12 cellular contexts compared by ENCODE assay signal in the genomic region with DNA sequence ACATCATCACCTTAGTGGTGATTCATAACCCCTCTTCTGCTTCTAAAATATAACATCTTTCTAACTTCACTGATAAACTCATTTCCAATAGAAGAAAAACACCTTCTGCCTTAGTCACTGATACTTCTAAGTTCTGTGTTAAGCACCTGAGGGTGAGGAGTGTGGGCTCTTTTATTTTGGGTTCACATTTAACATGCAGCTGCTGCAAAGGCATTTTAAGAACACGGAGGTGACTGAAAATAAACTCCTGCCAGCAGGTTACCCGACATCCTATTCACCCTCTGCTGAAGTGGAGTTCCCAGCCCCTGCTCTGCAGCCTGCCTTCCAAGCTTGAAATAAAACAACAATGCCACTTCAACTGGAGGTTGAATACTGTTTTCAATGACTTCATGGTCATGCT.
"Had no signal": no experiment of that assay in that cellular context is flagged by ENCODE, and none has a peak within 500 bp of the region (broad histone marks: within the 10 kb centered on the region; RNA-seq: fewer than 3 reads in every experiment).

No MANE protein-coding gene starts in this region.

- DNase-seq: activated CD4-positive, alpha-beta T cell treated with anti-CD3 and anti-CD28 coated beads, Interleukin-2, amount 50 U/mL, for 4 hours; activated T-cell treated with anti-CD3 and anti-CD28 coated beads for 4 hours; amniotic stem cell; islet precursor cell; midbrain; ovary; stimulated activated CD4-positive, alpha-beta T cell treated with anti-CD3 and anti-CD28 coated beads, Interleukin-12 subunit alpha, Interleukin-12 subunit beta, amount 100 ng/mL, for 4 hours; stimulated activated naive B cell treated with anti-CD40 and anti-IgM and Interleukin-4, amounts not matched to agents 10 μg/mL and 1 μg/mL and 100 μg/mL, for 72 hours; tibial artery; uterus had no signal

- H3K9me3 Mint-ChIP-seq: activated naive CD4-positive, alpha-beta T cell treated with anti-CD3 and anti-CD28 coated beads, Interleukin-2, amount 50 U/mL, for 24 hours had no signal

- H3K4me3 Mint-ChIP-seq: activated naive CD4-positive, alpha-beta T cell treated with anti-CD3 and anti-CD28 coated beads, Interleukin-2, amount 50 U/mL, for 24 hours; stimulated activated naive B cell treated with anti-CD40 and anti-IgM and Interleukin-4, amounts not matched to agents 10 μg/mL and 1 μg/mL and 100 μg/mL, for 72 hours had no signal

- ATAC-seq: esophagus mucosa had no signal
